In genomic region chr1:85344256-85344694, GRCh38 we compare ENCODE assay signal across 9 cellular contexts.
DNase-seq lines count a peak whose midpoint lies in the region; ATAC-seq and TF ChIP-seq lines count a peak whose summit lies in the region.
"Had no signal": no experiment of that assay in that cellular context is flagged by ENCODE, and none has a peak within 500 bp of the region (broad histone marks: within the 10 kb centered on the region; RNA-seq: fewer than 3 reads in every experiment).

No MANE protein-coding gene starts in this region.

- H3K9me3 ChIP-seq in SJCRH30 (replicated peaks) (no peaks in the 10 kb centered on the region; the same call in 1 of the 2 replicates), thoracic aorta (no peaks in the 10 kb centered on the region)

- TF ChIP-seq CTCF in foreskin keratinocyte (conservative IDR thresholded peaks at IDR 0.05) = peak; percentile 74
- peak; percentile 16 for TF ChIP-seq CTCF in thoracic aorta (IDR thresholded peaks at IDR 0.05)

- DNase-seq in NCI-H146 (lab: John Stamatoyannopoulos, UW) (peak; percentile 25), NCI-H146 treated with DMSO at 0.1 percent for 48 hours (lab: John Stamatoyannopoulos, UW; ENCODE audit: unreplicated experiment) (no peak), SJCRH30 (peak; percentile 55 to 61), foreskin keratinocyte (peak in 1 of 2 donors; percentile 61), thoracic aorta (ENCODE audit: low spot score) (no peak)

- ATAC-seq in foreskin keratinocyte (peak; percentile 70), thoracic aorta (ENCODE audit: insufficient number of reproducible peaks, low FRiP score, low read depth) (no peak), HG03342 (IDR thresholded peaks at IDR 0.05; ENCODE audit: unreplicated experiment) (no peak), GM18873 (IDR thresholded peaks at IDR 0.05; ENCODE audit: low FRiP score, unreplicated experiment) (no peak), HG03095 (IDR thresholded peaks at IDR 0.05; ENCODE audit: unreplicated experiment) (no peak)

- no peaks in the 10 kb centered on the region for H3K27me3 ChIP-seq in SJCRH30
- no peaks in the 10 kb centered on the region for H3K27me3 ChIP-seq in foreskin keratinocyte
- H3K27me3 ChIP-seq in thoracic aorta (replicated peaks; ENCODE audit: insufficient read depth) = no peaks in the 10 kb centered on the region

- H3K4me3 ChIP-seq in SJCRH30 = no peak overlapping the region
- H3K4me3 ChIP-seq in thoracic aorta = no peak overlapping the region
- H3K4me3 ChIP-seq: BLaER1 treated with 17β-estradiol and CSF1 and Interleukin-3, amounts not matched to agents 10 nM and 100 nM had no signal

- H3K27ac ChIP-seq in SJCRH30 (peak overlapping the region; percentile 14; the same call in 1 of the 2 replicates), foreskin keratinocyte (peak overlapping the region; percentile 26), thoracic aorta (peak overlapping the region; percentile 51 to 62)
- H3K27ac ChIP-seq: BLaER1 treated with 17β-estradiol and CSF1 and Interleukin-3, amounts not matched to agents 10 nM and 100 nM had no signal

- peaks cover 7% of the 10 kb centered on the region for H3K36me3 ChIP-seq in SJCRH30
- peaks cover 5% of the 10 kb centered on the region for H3K36me3 ChIP-seq in thoracic aorta
- H3K36me3 ChIP-seq: BLaER1 treated with 17β-estradiol and CSF1 and Interleukin-3, amounts not matched to agents 10 nM and 100 nM had no signal

- H3K4me1 ChIP-seq in SJCRH30 = peaks cover 22% of the 10 kb centered on the region
- peaks cover 47% of the 10 kb centered on the region for H3K4me1 ChIP-seq in foreskin keratinocyte
- H3K4me1 ChIP-seq in thoracic aorta (ENCODE audit: control insufficient read depth in 1 of 2, low read depth in 2 of 2) = peaks cover 14 to 51% of the 10 kb centered on the region in 2 donors
- H3K4me1 ChIP-seq: BLaER1 treated with 17β-estradiol and CSF1 and Interleukin-3, amounts not matched to agents 10 nM and 100 nM had no signal

Comparison
In these comparisons a context has a peak if more than half of its experiments do, and no peak if none do; other contexts are left out.
1. DNase-seq: peak in NCI-H146 (single experiment) and SJCRH30 (2 of 2); none in NCI-H146 treated with DMSO at 0.1 percent for 48 hours (single experiment) and thoracic aorta (single experiment).
2. Peak in every context shown above with its lines, with median percentiles within 50 percentile points of each other: H3K27ac ChIP-seq.